In genomic region chr2:232315049-232315922, GRCh38 we compare ENCODE assay signal across 8 cellular contexts.
DNase-seq lines count a peak whose midpoint lies in the region; ATAC-seq and TF ChIP-seq lines count a peak whose summit lies in the region.

No MANE protein-coding gene starts in this region.

- no peak for TF ChIP-seq POLR2A in Peyer's patch (IDR thresholded peaks at IDR 0.05)

- H3K4me1 ChIP-seq in Peyer's patch = peaks cover 0 to 23% (median 16%) of the 10 kb centered on the region in 4 donors

- H3K36me3 ChIP-seq in Peyer's patch = no peaks in the 10 kb centered on the region

- DNase-seq in Peyer's patch (peak; percentile 48 to 83 (median 69)), left ventricle myocardium superior (peak; percentile 53), NCI-H1105 (lab: John Stamatoyannopoulos, UW) (no peak), NCI-H2107 (lab: John Stamatoyannopoulos, UW) (no peak)
- DNase-seq in activated naive CD4-positive, alpha-beta T cell treated with Interleukin-2 at 50 U/mL for 16 hours = peak; percentile 70
- DNase-seq in stimulated activated CD4-positive, alpha-beta T cell treated with anti-CD3 and anti-CD28 coated beads, Interleukin-1b, Interleukin-23, amount 100 ng/mL, for 1 hour (ENCODE audit: low read depth in 2 of 2) = peak; percentile 13 to 47

- peaks cover 0 to 3% (median 0%) of the 10 kb centered on the region in 4 donors for H3K9me3 ChIP-seq in Peyer's patch

- peak overlapping the region in 2 of 4 donors; percentile 48 to 57 for H3K27ac ChIP-seq in Peyer's patch

- TF ChIP-seq CTCF in GM12873 (IDR thresholded peaks at IDR 0.05; ENCODE audit: insufficient read depth, low read depth, low read length, missing control alignments) = peak; percentile 62
- TF ChIP-seq CTCF in Peyer's patch (IDR thresholded peaks at IDR 0.05) = peak in 2 of 6 experiments; percentile 35 to 37

- H3K27me3 ChIP-seq in Peyer's patch = no peaks in the 10 kb centered on the region

- intact Hi-C loops in left ventricle myocardium superior (cut with micrococcal nuclease) = no loop called here

- no peak overlapping the region for H3K4me3 ChIP-seq in Peyer's patch

- ATAC-seq in HG02759 (IDR thresholded peaks at IDR 0.05; ENCODE audit: unreplicated experiment) = peak; percentile 89
- peak; percentile 76 for ATAC-seq in left ventricle myocardium superior

Comparison
In these comparisons a context has a peak if more than half of its experiments do, and no peak if none do; other contexts are left out.
1. DNase-seq: peak in Peyer's patch (3 of 3), activated naive CD4-positive, alpha-beta T cell treated with Interleukin-2 at 50 U/mL for 16 hours (single experiment), left ventricle myocardium superior (single experiment) and stimulated activated CD4-positive, alpha-beta T cell treated with anti-CD3 and anti-CD28 coated beads, Interleukin-1b, Interleukin-23, amount 100 ng/mL, for 1 hour (2 of 2); none in NCI-H1105 (single experiment) and NCI-H2107 (single experiment).